Comparison of ENCODE assay signal across 1 cellular context in genomic region chr6:157019733-157020132, GRCh38.
TF ChIP-seq lines count a peak whose summit lies in the region.

No MANE protein-coding gene starts in this region.

TF ChIP-seq in WTC11, 78 proteins besides CTCF, POLR2A, EP300 and RAD21 (continued from another document):
- TF ChIP-seq PRDM15 (CRISPR knock-in tag; IDR thresholded peaks at IDR 0.05) (no peak), USF2 (CRISPR knock-in tag; IDR thresholded peaks at IDR 0.05) (no peak), USF1 (CRISPR knock-in tag; IDR thresholded peaks at IDR 0.05) (no peak)
